ENCODE assay signal across 9 cellular contexts in the genomic region with DNA sequence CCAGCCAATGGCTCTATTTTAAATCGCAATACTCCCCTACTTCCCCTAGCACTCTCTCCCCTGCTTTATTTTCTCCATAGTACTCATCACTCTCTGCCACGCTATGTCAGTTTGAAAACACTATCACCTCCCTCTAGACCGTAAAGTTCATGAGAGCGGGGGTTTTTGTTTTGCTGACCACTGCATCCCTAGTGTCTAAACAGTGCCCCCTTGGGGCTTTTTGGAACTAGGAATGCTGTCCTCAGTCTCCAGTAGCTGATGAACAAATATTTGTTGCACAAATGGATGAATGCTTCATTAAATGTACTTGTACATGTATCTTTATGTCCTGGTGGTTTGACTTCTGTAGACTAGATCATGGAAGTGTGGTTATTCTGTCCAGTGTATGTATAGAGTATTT. TPM values are rescaled to one million over a fixed set of nuclear protein-coding genes. Genes with fewer than 3 reads are reported as not detected.
DNase-seq lines count a peak whose midpoint lies in the region; ATAC-seq, FAIRE-seq and TF ChIP-seq lines count a peak whose summit lies in the region.
"Had no signal": no experiment of that assay in that cellular context is flagged by ENCODE, and none has a peak within 500 bp of the region (broad histone marks: within the 10 kb centered on the region; RNA-seq: fewer than 3 reads in every experiment).

No MANE protein-coding gene starts in this region.

- DNase-seq in Caki2 (ENCODE audit: low read depth) (peak; percentile 35), NCI-H460 (ENCODE audit: extremely low read depth, low read depth) (peak; percentile 30), H1 (ENCODE audit: low read depth in 1 of 2, low spot score in 2 of 2) (no peak), midbrain (lab: John Stamatoyannopoulos, UW) (peak; percentile 55), cerebellum (ENCODE audit: low spot score) (no peak)
- no peak for DNase-seq in activated T-cell treated with anti-CD3 and anti-CD28 coated beads, Interleukin-2, amount 50 U/mL, for 24 hours

- no peak overlapping the region for H3K27ac ChIP-seq in H1 (ENCODE audit: low read depth, low read length)

- peaks cover 7% of the 10 kb centered on the region for H3K27me3 Mint-ChIP-seq in activated T-cell treated with anti-CD3 and anti-CD28 coated beads, Interleukin-2, amount 50 U/mL, for 24 hours

- no peak overlapping the region for H2AFZ ChIP-seq in H1 (ENCODE audit: low read length)

- H3K4me2 ChIP-seq in H1 (ENCODE audit: insufficient read depth in 1 of 2, low read depth in 2 of 2, low read length in 2 of 2): no peak overlapping the region

- no peak overlapping the region for H3K4ac ChIP-seq in H1 (replicated peaks; ENCODE audit: insufficient read length, low read depth, low read length)

- peaks cover 0 to 2% (median 0%) of the 10 kb centered on the region in 4 experiments; a peak in 2 of 7 replicates for H3K27me3 ChIP-seq in H1 (replicated peaks in 1 of 4; ENCODE audit: control insufficient read depth in 3 of 4, extremely low read depth in 1 of 4, insufficient read depth in 3 of 4, low read length in 3 of 4)

- H2BK20ac ChIP-seq in H1 (ENCODE audit: low read length): no peak overlapping the region

- no peaks in the 10 kb centered on the region for H3K36me3 ChIP-seq in H1 (ENCODE audit: control insufficient read depth in 2 of 4, insufficient read depth in 4 of 4, low read length in 3 of 4)

- peak; percentile 75 for FAIRE-seq in H1 (lab: Jason Lieb, UNC)
- FAIRE-seq: colon had no signal

- H4K20me1 ChIP-seq in H1 (replicated peaks in 1 of 2; ENCODE audit: control insufficient read depth in 1 of 2, insufficient read depth in 2 of 2, low read length in 2 of 2): no peaks in the 10 kb centered on the region

- no peaks in the 10 kb centered on the region for H3K36me3 Mint-ChIP-seq in activated T-cell treated with anti-CD3 and anti-CD28 coated beads, Interleukin-2, amount 50 U/mL, for 24 hours (ENCODE audit: low read depth)

- no peaks in the 10 kb centered on the region for H3K4me1 Mint-ChIP-seq in activated T-cell treated with anti-CD3 and anti-CD28 coated beads, Interleukin-2, amount 50 U/mL, for 24 hours (ENCODE audit: low read depth)

- ATAC-seq in GM21367 (IDR thresholded peaks at IDR 0.05; ENCODE audit: unreplicated experiment) (no peak), GM21717 (IDR thresholded peaks at IDR 0.05; ENCODE audit: unreplicated experiment) (no peak)

- no peak overlapping the region for H3K14ac ChIP-seq in H1 (ENCODE audit: insufficient read length)

- no peak overlapping the region for H4K91ac ChIP-seq in H1 (replicated peaks; ENCODE audit: insufficient read length, low read length)

- POLR2A ChIA-PET in H1 (lab: Charles Lee; ENCODE audit: partially characterized antibody): no interaction called here

- no peak overlapping the region for H2BK5ac ChIP-seq in H1 (ENCODE audit: low read depth, low read length)

- no peak for TF ChIP-seq POLR2A in H1 (IDR thresholded peaks at IDR 0.05; ENCODE audit: control extremely low read depth in 1 of 2, low read depth in 2 of 2, low read length in 2 of 2)

- H3K79me2 ChIP-seq in H1 (ENCODE audit: control insufficient read depth in 1 of 2, insufficient read depth in 2 of 2, low read length in 2 of 2): no peaks in the 10 kb centered on the region

- no peak overlapping the region for H4K5ac ChIP-seq in H1 (ENCODE audit: insufficient read length, low read depth, low read length)

- H4K8ac ChIP-seq in H1 (ENCODE audit: extremely low read depth, insufficient read depth, low read length): no peak overlapping the region

- no peaks in the 10 kb centered on the region for H3K9me3 Mint-ChIP-seq in activated T-cell treated with anti-CD3 and anti-CD28 coated beads, Interleukin-2, amount 50 U/mL, for 24 hours

- H3K27ac Mint-ChIP-seq in activated T-cell treated with anti-CD3 and anti-CD28 coated beads, Interleukin-2, amount 50 U/mL, for 24 hours: no peak overlapping the region

- H3K23ac ChIP-seq in H1 (ENCODE audit: insufficient read length): no peak overlapping the region

- TF ChIP-seq EP300 in H1 (IDR thresholded peaks at IDR 0.05; ENCODE audit: borderline replicate concordance in 1 of 2, low read depth in 2 of 2, low read length in 2 of 2): no peak

- H3K23me2 ChIP-seq in H1 (ENCODE audit: low read depth, low read length): no peaks in the 10 kb centered on the region

- CTCF ChIA-PET in H1 (lab: Charles Lee; ENCODE audit: partially characterized antibody): interaction anchor here (0.6 to 4.7 kb wide), 27 partner anchors 13 to 91 kb away, joined by 3 to 58 read pairs (median 4); a partner anchor contains a TSS

- no peak overlapping the region for H3K4me3 Mint-ChIP-seq in activated T-cell treated with anti-CD3 and anti-CD28 coated beads, Interleukin-2, amount 50 U/mL, for 24 hours

- H3K9me3 ChIP-seq in H1 (ENCODE audit: insufficient read depth in 2 of 2, low read depth in 1 of 2, low read length in 1 of 2): no peaks in the 10 kb centered on the region

- H2BK15ac ChIP-seq in H1 (ENCODE audit: low read length): no peak overlapping the region

- H3K56ac ChIP-seq in H1 (replicated peaks; ENCODE audit: insufficient read length, low read depth, low read length): no peak overlapping the region

- 73% methylated on average over 4 of the region's 4 CpGs; no CpG with 5 or more reads in 1 of the 2 experiments for WGBS in H1 (ENCODE audit: extremely low coverage in 1 of 2, insufficient coverage in 1 of 2, insufficient read length in 1 of 2, insufficient replicate concordance in 2 of 2, low coverage in 1 of 2, low lambda C conversion rate in 2 of 2, missing lambda C conversion rate in 1 of 2), 2 experiments

- no peak overlapping the region for H2BK120ac ChIP-seq in H1 (replicated peaks; ENCODE audit: low read depth, low read length)

- H3K18ac ChIP-seq in H1 (ENCODE audit: extremely low read depth, low read length): no peak overlapping the region

- in situ Hi-C loops in Caki2 (cut with HindIII; ENCODE audit: low pct_unique_long_range_greater_than_20kb, low sequenced_read_pairs): no loop called here

- TF ChIP-seq RAD21 in H1 (IDR thresholded peaks at IDR 0.05 in 1 of 2, conservative IDR thresholded peaks at IDR 0.05 in 1 of 2; ENCODE audit: low read depth in 2 of 2, low read length in 2 of 2): peak; percentile 71 to 82

- H2BK12ac ChIP-seq in H1 (ENCODE audit: low read depth, low read length): no peak overlapping the region

- no peak overlapping the region for H2AK5ac ChIP-seq in H1 (ENCODE audit: low read depth, low read length)

- H3K79me1 ChIP-seq in H1 (ENCODE audit: low read depth, low read length): no peaks in the 10 kb centered on the region

- H3K9ac ChIP-seq in H1 (replicated peaks in 1 of 4; ENCODE audit: extremely low read depth in 1 of 4, low read depth in 3 of 4, low read length in 3 of 4): no peak overlapping the region

- TF ChIP-seq CTCF in H1 (IDR thresholded peaks at IDR 0.05; ENCODE audit: control extremely low read depth in 1 of 3, insufficient read depth in 1 of 3, low read depth in 1 of 3, low read length in 3 of 3): peak in 2 of 3 experiments; percentile 58 to 74; a peak in 3 of 4 replicates

- no peak overlapping the region for H3K4me3 ChIP-seq in H1 (ENCODE audit: extremely low read depth in 1 of 4, insufficient read depth in 2 of 4, low read depth in 3 of 4, low read length in 4 of 4)

- H3K4me1 ChIP-seq in H1 (replicated peaks in 1 of 4; ENCODE audit: control insufficient read depth in 3 of 4, insufficient read depth in 4 of 4, low read length in 3 of 4): no peaks in the 10 kb centered on the region; a peak in 1 of 7 replicates

TF ChIP-seq in H1, 55 proteins besides CTCF, POLR2A, EP300 and RAD21:
- peak; percentile 37; the same call in 1 of the 2 replicates for TF ChIP-seq MAFK (IDR thresholded peaks at IDR 0.05; ENCODE audit: low read depth, low read length)
- no peak for TF ChIP-seq ASH2L (IDR thresholded peaks at IDR 0.05; ENCODE audit: low read length)
- no peak for TF ChIP-seq CHD1 (IDR thresholded peaks at IDR 0.05; ENCODE audit: low read depth, low read length)

RNA-seq across cellular contexts. Expression of a gene that starts 44.2 kb away (rescaled TPM):
- total RNA-seq in Caki2 (2014; rRNA removed; shearing (Covaris generic); ENCODE audit: low replicate concordance): 7.5 and 12.9 TPM in 2 replicates
- 0.89 and 1.4 TPM in 2 replicates for total RNA-seq in NCI-H460 (2014; rRNA removed; shearing (Covaris generic))
- 3.6 and 6.2 TPM in 2 replicates for polyA plus RNA-seq in NCI-H460 (2014; cell fraction: nucleus; rRNA removed)
- 0.50 and 0.54 TPM in 2 replicates for total RNA-seq in H1 (2021; fragmentation: NEBNext Ultra II Directional; extraction: Animal tissue kit (Norgen Biotek cat#: 25700))
- 0.53 and 0.74 TPM in 2 replicates for polyA plus RNA-seq in H1 (2011; rRNA removed)
- 0.74 TPM for polyA plus RNA-seq in H1 (2011; cell fraction: cytosol; rRNA removed)
- polyA plus RNA-seq in H1 (2011; cell fraction: nucleus; rRNA removed): 0.93 TPM
- 0.66 to 0.90 TPM (median 0.79 TPM) in 4 replicates for polyA plus RNA-seq in H1 (2012, experiment 1 of 2)
- polyA plus RNA-seq in H1 (2012, experiment 2 of 2): 0.98 TPM
- 0.30 TPM for polyA plus RNA-seq in H1 (2013, experiment 1 of 2)
- polyA plus RNA-seq in H1 (2013, experiment 2 of 2): 0.31 TPM
- polyA minus RNA-seq in H1 (2011; rRNA and poly(A)+ RNA removed): 0.29 and 0.57 TPM in 2 replicates
- polyA minus RNA-seq in H1 (2011; cell fraction: cytosol; rRNA and poly(A)+ RNA removed): 1.2 TPM
- polyA minus RNA-seq in H1 (2011; cell fraction: nucleus; rRNA and poly(A)+ RNA removed): 0.50 TPM
- total RNA-seq in cerebellum: 13.2 TPM

Comparison
In these comparisons a context has a peak if more than half of its experiments do, and no peak if none do; other contexts are left out.
1. DNase-seq: peak in Caki2 (single experiment), NCI-H460 (single experiment) and midbrain (single experiment); none in H1 (0 of 2), cerebellum (single experiment) and activated T-cell treated with anti-CD3 and anti-CD28 coated beads, Interleukin-2, amount 50 U/mL, for 24 hours (single experiment).